5 cellular contexts compared by ENCODE assay signal in genomic region chr12:121245951-121246350, GRCh38.
"Had no signal": no experiment of that assay in that cellular context is flagged by ENCODE, and none has a peak within 500 bp of the region (broad histone marks: within the 10 kb centered on the region; RNA-seq: fewer than 3 reads in every experiment).

No MANE protein-coding gene starts in this region.

- DNase-seq: H9, HCEC 1CT, IMR-90 had no signal

- H3K4me2 ChIP-seq: GM23338 had no signal

- H3K4me3 ChIP-seq: GM23338, K562 had no signal

- ATAC-seq: GM23338, K562 had no signal

- H3K27ac Mint-ChIP-seq: GM23338 had no signal

- H3K4me3 Mint-ChIP-seq: GM23338, H9 had no signal

- H3K9me3 Mint-ChIP-seq: GM23338, H9 had no signal

- H2AFZ ChIP-seq: GM23338 had no signal
